Comparison of ENCODE assay signal across 8 cellular contexts in the genomic region with DNA sequence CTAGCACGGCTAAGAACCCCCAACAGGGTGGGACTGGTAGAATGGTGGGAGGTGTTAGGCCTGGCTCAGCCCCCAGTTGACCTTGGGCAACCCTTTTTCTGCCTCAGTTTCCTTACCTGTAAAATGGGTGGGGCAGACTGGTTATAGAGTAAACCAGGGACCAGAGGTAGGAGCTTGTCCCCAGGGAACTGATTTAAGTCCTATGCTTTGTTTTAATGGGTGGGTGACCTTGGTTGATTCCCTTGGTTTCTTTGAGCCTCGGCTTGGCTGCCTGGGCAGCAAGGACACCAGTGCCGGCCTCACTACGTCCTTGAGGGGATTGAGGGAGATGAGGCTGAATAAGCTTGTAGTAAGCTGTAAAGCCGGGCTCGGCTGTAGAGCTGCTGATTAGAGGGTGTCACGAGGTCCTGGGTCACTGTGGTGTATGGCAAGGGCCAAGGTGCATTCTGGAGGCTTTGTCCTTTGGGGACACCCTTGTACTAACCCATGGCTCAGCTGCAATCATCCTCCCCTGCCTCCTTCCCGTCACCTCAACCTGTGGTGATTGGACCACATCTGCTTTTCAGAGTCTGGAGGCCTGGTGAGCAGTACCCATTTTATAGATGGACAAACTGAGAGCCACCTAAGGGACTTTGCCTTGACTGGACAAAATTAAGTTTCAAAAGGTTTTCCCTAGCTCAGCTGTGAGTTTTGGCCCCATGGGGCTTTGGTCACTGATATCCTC. TPM values are rescaled to one million over a fixed set of nuclear protein-coding genes. Genes with fewer than 3 reads are reported as not detected.
DNase-seq lines count a peak whose midpoint lies in the region; FAIRE-seq and TF ChIP-seq lines count a peak whose summit lies in the region.

No MANE protein-coding gene starts in this region.

- H3K27me3 Mint-ChIP-seq in Calu3 (ENCODE audit: unreplicated experiment): no peaks in the 10 kb centered on the region
- peaks cover 10% of the 10 kb centered on the region for H3K27me3 Mint-ChIP-seq in progenitor cell of endocrine pancreas

- no peak overlapping the region for H2BK12ac ChIP-seq in H1 (ENCODE audit: low read depth, low read length)

- H3K14ac ChIP-seq in H1 (ENCODE audit: insufficient read length): no peak overlapping the region

- H3K4me2 ChIP-seq in OCI-LY1 (ENCODE audit: low read length): peak overlapping the region; percentile 97
- H3K4me2 ChIP-seq in H1 (ENCODE audit: insufficient read depth in 1 of 2, low read depth in 2 of 2, low read length in 2 of 2): peak overlapping the region; percentile 100

- no peak for TF ChIP-seq RAD21 in H1 (IDR thresholded peaks at IDR 0.05 in 1 of 2, conservative IDR thresholded peaks at IDR 0.05 in 1 of 2; ENCODE audit: low read depth in 2 of 2, low read length in 2 of 2)

- H3K18ac ChIP-seq in H1 (ENCODE audit: extremely low read depth, low read length): no peak overlapping the region

- no peak overlapping the region for H4K5ac ChIP-seq in H1 (ENCODE audit: insufficient read length, low read depth, low read length)

- peaks cover 72% of the 10 kb centered on the region for H3K36me3 Mint-ChIP-seq in Calu3 (ENCODE audit: insufficient read depth, unreplicated experiment)
- no peaks in the 10 kb centered on the region for H3K36me3 Mint-ChIP-seq in progenitor cell of endocrine pancreas (ENCODE audit: insufficient read depth)

- FAIRE-seq in H1 (lab: Jason Lieb, UNC): no peak

- no peak overlapping the region for H2AK5ac ChIP-seq in H1 (ENCODE audit: low read depth, low read length)

- H3K4me1 Mint-ChIP-seq in Calu3 (ENCODE audit: low read depth, unreplicated experiment) (peaks cover 15% of the 10 kb centered on the region), progenitor cell of endocrine pancreas (ENCODE audit: low read depth) (peaks cover 27% of the 10 kb centered on the region)

- H4K8ac ChIP-seq in H1 (ENCODE audit: extremely low read depth, insufficient read depth, low read length): peak overlapping the region; percentile 54; the same call in 1 of the 2 replicates

- TF ChIP-seq EP300 in H1 (IDR thresholded peaks at IDR 0.05; ENCODE audit: borderline replicate concordance in 1 of 2, low read depth in 2 of 2, low read length in 2 of 2): no peak

- no peak overlapping the region for H4K91ac ChIP-seq in H1 (replicated peaks; ENCODE audit: insufficient read length, low read length)

- DNase-seq in Calu3 (no peak), H1 (ENCODE audit: low read depth in 1 of 2, low spot score in 2 of 2) (no peak), progenitor cell of endocrine pancreas (ENCODE audit: low spot score, unreplicated experiment) (no peak), MG63 (no peak), islet precursor cell (no peak), NCI-H146 treated with DMSO at 0.1 percent for 48 hours (lab: John Stamatoyannopoulos, UW; ENCODE audit: unreplicated experiment) (no peak), NCI-H524 (lab: John Stamatoyannopoulos, UW) (no peak)

- no peaks in the 10 kb centered on the region for H3K9me2 ChIP-seq in OCI-LY1 (ENCODE audit: low read depth, low read length)

- H3K23me2 ChIP-seq in H1 (ENCODE audit: low read depth, low read length): peaks cover 13% of the 10 kb centered on the region

- no peak overlapping the region for H2BK20ac ChIP-seq in H1 (ENCODE audit: low read length)

- H3K56ac ChIP-seq in H1 (replicated peaks; ENCODE audit: insufficient read length, low read depth, low read length): no peak overlapping the region

- intact Hi-C loops in Calu3 (cut with micrococcal nuclease; ENCODE audit: unreplicated experiment): no loop called here

- H2BK120ac ChIP-seq in H1 (replicated peaks; ENCODE audit: low read depth, low read length): no peak overlapping the region

- POLR2A ChIA-PET in H1 (lab: Charles Lee; ENCODE audit: partially characterized antibody): interaction anchor here (0.9 to 6.5 kb wide), 13 partner anchors 8 to 213 kb away, joined by 3 to 41 read pairs (median 4); no protein-coding TSS in a partner anchor

- H3K4me1 ChIP-seq in OCI-LY1 (ENCODE audit: insufficient read depth, low read length, severe bottlenecking) (peaks cover 66% of the 10 kb centered on the region), H1 (replicated peaks in 1 of 4; ENCODE audit: control insufficient read depth in 3 of 4, insufficient read depth in 4 of 4, low read length in 3 of 4) (peaks cover 5 to 25% (median 18%) of the 10 kb centered on the region in 4 experiments)

- 83% methylated on average over 8 of the region's 8 CpGs; no CpG with 5 or more reads in 1 of the 2 experiments for WGBS in H1 (ENCODE audit: extremely low coverage in 1 of 2, insufficient coverage in 1 of 2, insufficient read length in 1 of 2, insufficient replicate concordance in 2 of 2, low coverage in 1 of 2, low lambda C conversion rate in 2 of 2, missing lambda C conversion rate in 1 of 2), 2 experiments

- H3K27ac Mint-ChIP-seq in Calu3 (ENCODE audit: unreplicated experiment): no peak overlapping the region
- no peak overlapping the region for H3K27ac Mint-ChIP-seq in progenitor cell of endocrine pancreas

- H3K9ac ChIP-seq in OCI-LY1 (ENCODE audit: low read length): peak overlapping the region; percentile 96
- H3K9ac ChIP-seq in H1 (replicated peaks in 1 of 4; ENCODE audit: extremely low read depth in 1 of 4, low read depth in 3 of 4, low read length in 3 of 4): no peak overlapping the region; a peak in 1 of 7 replicates

- peaks cover 25% of the 10 kb centered on the region for H3K79me1 ChIP-seq in H1 (ENCODE audit: low read depth, low read length)

- H3K4ac ChIP-seq in H1 (replicated peaks; ENCODE audit: insufficient read length, low read depth, low read length): no peak overlapping the region

- CTCF ChIA-PET in Calu3 (lab: Charles Lee) (interaction anchor here (1.1 to 1.8 kb wide), 3 partner anchors 15 to 201 kb away, joined by 3 to 11 read pairs (median 4); no protein-coding TSS in a partner anchor), H1 (lab: Charles Lee; ENCODE audit: partially characterized antibody) (interaction anchor here (0.9 to 3.8 kb wide), 16 partner anchors 11 to 519 kb away, joined by 3 to 16 read pairs (median 4); no protein-coding TSS in a partner anchor)

- H3K9me3 ChIP-seq in OCI-LY1 (ENCODE audit: low read length) (no peaks in the 10 kb centered on the region), H1 (ENCODE audit: insufficient read depth in 2 of 2, low read depth in 1 of 2, low read length in 1 of 2) (no peaks in the 10 kb centered on the region), MG63 (no peaks in the 10 kb centered on the region)

- peak overlapping the region; percentile 87 for H3K4me3 ChIP-seq in OCI-LY1 (ENCODE audit: low read depth, low read length, poor library complexity, severe bottlenecking)
- H3K4me3 ChIP-seq in H1 (ENCODE audit: extremely low read depth in 1 of 4, insufficient read depth in 2 of 4, low read depth in 3 of 4, low read length in 4 of 4): peak overlapping the region; percentile 10 to 99 (median 48); a peak in 5 of 8 replicates
- H3K4me3 ChIP-seq in MG63: no peak overlapping the region; the same call in 1 of the 2 replicates

- H3K27me3 ChIP-seq in OCI-LY1 (ENCODE audit: insufficient read depth, low read length) (no peaks in the 10 kb centered on the region), H1 (replicated peaks in 1 of 4; ENCODE audit: control insufficient read depth in 3 of 4, extremely low read depth in 1 of 4, insufficient read depth in 3 of 4, low read length in 3 of 4) (no peaks in the 10 kb centered on the region), MG63 (no peaks in the 10 kb centered on the region)

- H3K9me3 Mint-ChIP-seq in Calu3 (ENCODE audit: low read depth, unreplicated experiment) (no peaks in the 10 kb centered on the region), progenitor cell of endocrine pancreas (ENCODE audit: low read depth) (no peaks in the 10 kb centered on the region)

- H3K4me3 Mint-ChIP-seq in Calu3 (ENCODE audit: low read depth, unreplicated experiment): peak overlapping the region; percentile 97
- H3K4me3 Mint-ChIP-seq in progenitor cell of endocrine pancreas (ENCODE audit: low read depth): peak overlapping the region; percentile 92

- peak overlapping the region; percentile 79 for H3K27ac ChIP-seq in OCI-LY1 (ENCODE audit: low read depth, low read length, poor library complexity, severe bottlenecking)
- no peak overlapping the region for H3K27ac ChIP-seq in H1 (ENCODE audit: low read depth, low read length)

- H2AFZ ChIP-seq in OCI-LY1 (ENCODE audit: low read length) (no peak overlapping the region), H1 (ENCODE audit: low read length) (no peak overlapping the region)

- H3K36me3 ChIP-seq in OCI-LY1 (ENCODE audit: insufficient read depth, low read length): peaks cover 28% of the 10 kb centered on the region; the same call in 1 of the 2 replicates
- no peaks in the 10 kb centered on the region for H3K36me3 ChIP-seq in H1 (ENCODE audit: control insufficient read depth in 2 of 4, insufficient read depth in 4 of 4, low read length in 3 of 4)
- no peaks in the 10 kb centered on the region for H3K36me3 ChIP-seq in MG63

- no peak overlapping the region for H2BK15ac ChIP-seq in H1 (ENCODE audit: low read length)

- H4K20me1 ChIP-seq in OCI-LY1 (ENCODE audit: insufficient read depth, low read length): no peaks in the 10 kb centered on the region
- peaks cover 12 to 32% of the 10 kb centered on the region in 2 experiments for H4K20me1 ChIP-seq in H1 (replicated peaks in 1 of 2; ENCODE audit: control insufficient read depth in 1 of 2, insufficient read depth in 2 of 2, low read length in 2 of 2)

- no peak overlapping the region for H3K23ac ChIP-seq in H1 (ENCODE audit: insufficient read length)

- H3K79me2 ChIP-seq in OCI-LY1 (ENCODE audit: insufficient read depth, low read length) (peaks cover 65% of the 10 kb centered on the region), H1 (ENCODE audit: control insufficient read depth in 1 of 2, insufficient read depth in 2 of 2, low read length in 2 of 2) (peaks cover 42 to 65% of the 10 kb centered on the region in 2 experiments)

- no peak for TF ChIP-seq POLR2A in H1 (IDR thresholded peaks at IDR 0.05; ENCODE audit: control extremely low read depth in 1 of 2, low read depth in 2 of 2, low read length in 2 of 2)

- no TSS peak for BruUV-seq in Calu3 (replicated peaks; lab: Mats Ljungman, UMichigan)

- TF ChIP-seq CTCF in Calu3 (IDR thresholded peaks at IDR 0.05; ENCODE audit: unreplicated experiment) (no peak), OCI-LY1 (IDR thresholded peaks at IDR 0.05; ENCODE audit: low read length) (no peak), H1 (IDR thresholded peaks at IDR 0.05; ENCODE audit: control extremely low read depth in 1 of 3, insufficient read depth in 1 of 3, low read depth in 1 of 3, low read length in 3 of 3) (no peak), progenitor cell of endocrine pancreas (IDR thresholded peaks at IDR 0.05; ENCODE audit: unreplicated experiment) (no peak)

- no peak overlapping the region for H2BK5ac ChIP-seq in H1 (ENCODE audit: low read depth, low read length)

- H3F3A ChIP-seq in OCI-LY1 (ENCODE audit: insufficient read depth, low read length): no peaks in the 10 kb centered on the region

RNA-seq across cellular contexts. Expression of a gene that starts 2.2 kb away (rescaled TPM):
- 46.3 and 48.3 TPM in 2 replicates for total RNA-seq in Calu3 (2022)
- 140 and 144 TPM in 2 replicates for total RNA-seq in H1 (2021; fragmentation: NEBNext Ultra II Directional; extraction: Animal tissue kit (Norgen Biotek cat#: 25700))
- 66.2 and 77.8 TPM in 2 replicates for polyA plus RNA-seq in H1 (2011; rRNA removed)
- polyA plus RNA-seq in H1 (2011; cell fraction: cytosol; rRNA removed): 69.0 TPM
- polyA plus RNA-seq in H1 (2011; cell fraction: nucleus; rRNA removed): 164 TPM
- 61.4 to 78.1 TPM (median 74.2 TPM) in 4 replicates for polyA plus RNA-seq in H1 (2012, experiment 1 of 2)
- 45.2 TPM for polyA plus RNA-seq in H1 (2012, experiment 2 of 2)
- 158 TPM for polyA plus RNA-seq in H1 (2013, experiment 1 of 2)
- 135 TPM for polyA plus RNA-seq in H1 (2013, experiment 2 of 2)
- polyA minus RNA-seq in H1 (2011; rRNA and poly(A)+ RNA removed): 242 and 245 TPM in 2 replicates
- 135 TPM for polyA minus RNA-seq in H1 (2011; cell fraction: cytosol; rRNA and poly(A)+ RNA removed)
- 104 TPM for polyA minus RNA-seq in H1 (2011; cell fraction: nucleus; rRNA and poly(A)+ RNA removed)
- total RNA-seq in progenitor cell of endocrine pancreas: 23.8 and 28.1 TPM in 2 replicates
- 2.6 and 3.4 TPM in 2 replicates for total RNA-seq in MG63 (2014; rRNA removed; shearing (Covaris generic); ENCODE audit: low replicate concordance)
